ENCODE assay signal across 19 cellular contexts in the genomic region with DNA sequence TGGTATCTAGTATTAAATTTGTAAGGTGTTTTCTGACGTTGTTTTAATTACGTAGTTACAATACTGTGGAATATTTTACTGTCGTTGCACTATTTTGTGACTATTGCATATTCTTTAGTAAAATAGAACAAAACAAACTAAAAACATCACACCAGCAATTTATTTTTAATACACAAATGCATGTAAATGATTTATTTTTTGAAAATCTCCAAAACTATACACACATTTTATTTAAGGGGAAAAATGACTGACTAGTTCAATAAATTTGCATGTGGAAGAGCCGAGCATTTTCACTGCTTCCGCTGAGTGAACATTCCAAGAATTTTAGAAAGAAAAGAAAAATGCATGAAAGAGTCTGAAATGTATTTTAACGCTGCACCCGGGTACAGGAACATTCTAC.
DNase-seq lines count a peak whose midpoint lies in the region; ATAC-seq and TF ChIP-seq lines count a peak whose summit lies in the region.
"Had no signal": no experiment of that assay in that cellular context is flagged by ENCODE, and none has a peak within 500 bp of the region (broad histone marks: within the 10 kb centered on the region; RNA-seq: fewer than 3 reads in every experiment).

No MANE protein-coding gene starts in this region.

- TF ChIP-seq CTCF in GM23338 (conservative IDR thresholded peaks at IDR 0.05; ENCODE audit: low read depth in 2 of 2) (no peak), fibroblast of the aortic adventitia (IDR thresholded peaks at IDR 0.05; ENCODE audit: insufficient read depth, low read length) (no peak), stomach (IDR thresholded peaks at IDR 0.05) (no peak)

- H2AFZ ChIP-seq in GM23338, result no peak overlapping the region

- 65 to 92% (median 81%) methylated on average over 7 of the region's 7 CpGs for WGBS in stomach, 5 donors

- H3K27ac Mint-ChIP-seq in GM23338 (no peak overlapping the region), immature natural killer cell (no peak overlapping the region)
- H3K27ac Mint-ChIP-seq: CD8-positive, alpha-beta memory T cell; IgD-negative memory B cell had no signal

- no peak overlapping the region for H3K4me3 ChIP-seq in GM23338
- H3K4me3 ChIP-seq in fibroblast of the aortic adventitia (ENCODE audit: low read depth, low read length), result peak overlapping the region; percentile 50
- peak overlapping the region; percentile 57 to 58 for H3K4me3 ChIP-seq in muscle layer of duodenum (ENCODE audit: low read depth in 1 of 2, low read length in 2 of 2)
- peak overlapping the region in 3 of 4 donors; percentile 24 to 35 (median 34) for H3K4me3 ChIP-seq in stomach
- H3K4me3 ChIP-seq: BLaER1 treated with 17β-estradiol and CSF1 and Interleukin-3, amounts not matched to agents 10 nM and 100 nM had no signal

- no peaks in the 10 kb centered on the region for H3F3A ChIP-seq in GM23338 (replicated peaks; ENCODE audit: low read depth)

- no peaks in the 10 kb centered on the region for H3K79me2 ChIP-seq in GM23338 (replicated peaks; ENCODE audit: insufficient read depth)

- H3K9me3 Mint-ChIP-seq in GM23338, result no peaks in the 10 kb centered on the region
- H3K9me3 Mint-ChIP-seq in immature natural killer cell, result peaks cover 0 to 8% (median 0%) of the 10 kb centered on the region in 6 donors
- H3K9me3 Mint-ChIP-seq: H9, IgD-negative memory B cell had no signal

- TF ChIP-seq POLR2A in stomach (IDR thresholded peaks at IDR 0.05), result no peak

- intact Hi-C loops in stomach (cut with DNase I; ENCODE audit: low total_unique reads), result no loop called here

- peaks cover 66% of the 10 kb centered on the region for H3K4me1 Mint-ChIP-seq in GM23338
- no peaks in the 10 kb centered on the region for H3K4me1 Mint-ChIP-seq in immature natural killer cell
- H3K4me1 Mint-ChIP-seq: CD8-positive, alpha-beta memory T cell; IgD-negative memory B cell had no signal

- no peaks in the 10 kb centered on the region for H3K27me3 Mint-ChIP-seq in GM23338 (ENCODE audit: insufficient read depth, low read depth, poor library complexity)
- no peaks in the 10 kb centered on the region for H3K27me3 Mint-ChIP-seq in immature natural killer cell (ENCODE audit: low read depth in 3 of 3)
- H3K27me3 Mint-ChIP-seq: CD8-positive, alpha-beta memory T cell had no signal

- H3K4me1 ChIP-seq in GM23338 (ENCODE audit: insufficient read depth) (peaks cover 65% of the 10 kb centered on the region), muscle layer of duodenum (ENCODE audit: control insufficient read depth in 1 of 2, insufficient read depth in 2 of 2, low read length in 2 of 2) (peaks cover 0 to 3% of the 10 kb centered on the region in 2 donors), stomach (peaks cover 0 to 13% (median 2%) of the 10 kb centered on the region in 4 donors)
- H3K4me1 ChIP-seq: BLaER1 treated with 17β-estradiol and CSF1 and Interleukin-3, amounts not matched to agents 10 nM and 100 nM had no signal

- TF ChIP-seq EP300 in stomach (IDR thresholded peaks at IDR 0.05), result no peak

- DNase-seq in GM23338 (ENCODE audit: low spot score) (no peak), fibroblast of the aortic adventitia (ENCODE audit: low read depth) (peak; percentile 62), stomach (no peak), immature natural killer cell (no peak), NCI-H1105 treated with DMSO at 0.1 percent for 48 hours (lab: John Stamatoyannopoulos, UW) (no peak)
- DNase-seq: CD8-positive, alpha-beta memory T cell; DMS79; H9; Kasumi-1; MM.1S; NCI-H1092 treated with DMSO at 0.1 percent for 48 hours; NCI-H1694 treated with DMSO at 0.1 percent for 48 hours; NCI-H345 had no signal

- H4K20me1 ChIP-seq in GM23338 (replicated peaks; ENCODE audit: insufficient read depth), result no peaks in the 10 kb centered on the region
- H4K20me1 ChIP-seq: BLaER1 treated with 17β-estradiol and CSF1 and Interleukin-3, amounts not matched to agents 10 nM and 100 nM had no signal

- H3K27me3 ChIP-seq in GM23338 (ENCODE audit: insufficient read depth) (no peaks in the 10 kb centered on the region), muscle layer of duodenum (ENCODE audit: low read depth, low read length) (no peaks in the 10 kb centered on the region), stomach (no peaks in the 10 kb centered on the region)
- H3K27me3 ChIP-seq: BLaER1 treated with 17β-estradiol and CSF1 and Interleukin-3, amounts not matched to agents 10 nM and 100 nM had no signal

- H3K27ac ChIP-seq in GM23338 (ENCODE audit: low read depth), result no peak overlapping the region
- peak overlapping the region; percentile 78 for H3K27ac ChIP-seq in muscle layer of duodenum (ENCODE audit: low read length)
- H3K27ac ChIP-seq in stomach, result peak overlapping the region in 3 of 5 donors; percentile 43 to 73 (median 52)
- H3K27ac ChIP-seq: BLaER1 treated with 17β-estradiol and CSF1 and Interleukin-3, amounts not matched to agents 10 nM and 100 nM; HL-60 had no signal

- no peaks in the 10 kb centered on the region for H3K9me2 ChIP-seq in GM23338 (ENCODE audit: insufficient read depth)

- peak overlapping the region; percentile 72 for H3K4me2 ChIP-seq in GM23338
- H3K4me2 ChIP-seq: BLaER1 treated with 17β-estradiol and CSF1 and Interleukin-3, amounts not matched to agents 10 nM and 100 nM had no signal

- H3K4me3 Mint-ChIP-seq in GM23338 (no peak overlapping the region), immature natural killer cell (no peak overlapping the region)
- H3K4me3 Mint-ChIP-seq: CD8-positive, alpha-beta memory T cell; H9; IgD-negative memory B cell had no signal

- H3K36me3 ChIP-seq in GM23338 (ENCODE audit: insufficient read depth) (no peaks in the 10 kb centered on the region), muscle layer of duodenum (ENCODE audit: control insufficient read depth in 1 of 2, insufficient read depth in 2 of 2, low read length in 2 of 2) (no peaks in the 10 kb centered on the region), stomach (no peaks in the 10 kb centered on the region)
- H3K36me3 ChIP-seq: BLaER1 treated with 17β-estradiol and CSF1 and Interleukin-3, amounts not matched to agents 10 nM and 100 nM had no signal

- H3K9me3 ChIP-seq in muscle layer of duodenum (ENCODE audit: control insufficient read depth in 1 of 2, low read length in 2 of 2) (no peaks in the 10 kb centered on the region), stomach (no peaks in the 10 kb centered on the region)
- H3K9me3 ChIP-seq: BLaER1 treated with 17β-estradiol and CSF1 and Interleukin-3, amounts not matched to agents 10 nM and 100 nM had no signal

- H3K36me3 Mint-ChIP-seq in GM23338 (ENCODE audit: low read depth), result no peaks in the 10 kb centered on the region
- no peaks in the 10 kb centered on the region for H3K36me3 Mint-ChIP-seq in immature natural killer cell
- H3K36me3 Mint-ChIP-seq: CD8-positive, alpha-beta memory T cell; IgD-negative memory B cell had no signal

- ATAC-seq in GM23338, result no peak
- no peak for ATAC-seq in GM21447 (IDR thresholded peaks at IDR 0.05; ENCODE audit: unreplicated experiment)
- ATAC-seq in activated CD4-positive, CD25-positive, alpha-beta regulatory T cell treated with anti-CD3 and anti-CD28 coated beads, Interleukin-2, amount 50 U/mL, for 24 hours, result no peak

TF ChIP-seq in GM23338, 12 proteins besides CTCF, POLR2A, EP300 and RAD21 (continues in another document):
- TF ChIP-seq ZNF114 (CRISPR knock-in tag; IDR thresholded peaks at IDR 0.05) (no peak), ZNF331 (CRISPR knock-in tag; IDR thresholded peaks at IDR 0.05; ENCODE audit: low read depth) (no peak), POLR2AphosphoS5 (IDR thresholded peaks at IDR 0.05; ENCODE audit: low read depth) (no peak)
